In genomic region chr9:73437758-73438157, GRCh38 we compare ENCODE assay signal across 1 cellular context.
A peak's percentile ranks its signal among the peaks of the same experiment; 100 is the strongest.
TF ChIP-seq lines count a peak whose summit lies in the region.

No MANE protein-coding gene starts in this region.

TF ChIP-seq in GM12878, 131 proteins besides CTCF, POLR2A, EP300 and RAD21 (continued from another document):
- no peak for TF ChIP-seq E2F4 (IDR thresholded peaks at IDR 0.05; ENCODE audit: low read depth, low read length)
- no peak for TF ChIP-seq GABPA (IDR thresholded peaks at IDR 0.05; ENCODE audit: low read depth)
- peak; percentile 85 for TF ChIP-seq SPI1 (IDR thresholded peaks at IDR 0.05; ENCODE audit: borderline replicate concordance, insufficient read depth, low read depth, low read length)
- TF ChIP-seq YBX1 (IDR thresholded peaks at IDR 0.05) = no peak
- no peak for TF ChIP-seq CHD2 (IDR thresholded peaks at IDR 0.05; ENCODE audit: borderline replicate concordance, low read depth, low read length)
- peak; percentile 18; the same call in 1 of the 2 replicates for TF ChIP-seq MTA2 (IDR thresholded peaks at IDR 0.05; ENCODE audit: low read depth)
- TF ChIP-seq E4F1 (IDR thresholded peaks at IDR 0.05; ENCODE audit: borderline replicate concordance, partially characterized antibody) = no peak
- TF ChIP-seq MTA3 (IDR thresholded peaks at IDR 0.05; ENCODE audit: borderline replicate concordance, low read length) = no peak
- TF ChIP-seq ATF3 (IDR thresholded peaks at IDR 0.05; ENCODE audit: borderline replicate concordance, extremely low read depth, low read depth, low read length) = no peak
- TF ChIP-seq RELB (IDR thresholded peaks at IDR 0.05; ENCODE audit: low read depth) = no peak
- TF ChIP-seq PRDM15 (CRISPR knock-in tag; IDR thresholded peaks at IDR 0.05) = no peak
- TF ChIP-seq STAT1 (conservative IDR thresholded peaks at IDR 0.05) = no peak
- TF ChIP-seq BACH1 (IDR thresholded peaks at IDR 0.05; ENCODE audit: borderline replicate concordance) = no peak
- no peak for TF ChIP-seq BMI1 (IDR thresholded peaks at IDR 0.05; ENCODE audit: borderline replicate concordance)
